9 cellular contexts compared by ENCODE assay signal in genomic region chrX:56233682-56234081, GRCh38. TPM values are rescaled to one million over a fixed set of nuclear protein-coding genes. Genes with fewer than 3 reads are reported as not detected.
A peak's percentile ranks its signal among the peaks of the same experiment; 100 is the strongest.
DNase-seq lines count a peak whose midpoint lies in the region; ATAC-seq and TF ChIP-seq lines count a peak whose summit lies in the region.
"Had no signal": no experiment of that assay in that cellular context is flagged by ENCODE, and none has a peak within 500 bp of the region (broad histone marks: within the 10 kb centered on the region; RNA-seq: fewer than 3 reads in every experiment).

No MANE protein-coding gene starts in this region.

- H3K27me3 ChIP-seq in MM.1S (replicated peaks; ENCODE audit: insufficient read depth, low read length), result no peaks in the 10 kb centered on the region

- H3K79me2 ChIP-seq in MM.1S (ENCODE audit: low read length), result no peaks in the 10 kb centered on the region

- POLR2A ChIA-PET in naive thymus-derived CD8-positive, alpha-beta T cell (lab: Charles Lee), result no interaction called here

- H3K4me1 ChIP-seq in MM.1S (ENCODE audit: low read length), result no peaks in the 10 kb centered on the region

- peak; percentile 86 for ATAC-seq in GM21529 (IDR thresholded peaks at IDR 0.05; ENCODE audit: unreplicated experiment)
- peak; percentile 90 for ATAC-seq in esophagus mucosa
- ATAC-seq in naive thymus-derived CD8-positive, alpha-beta T cell, result no peak
- ATAC-seq: Panc1 had no signal

- no peaks in the 10 kb centered on the region for H3K36me3 Mint-ChIP-seq in naive thymus-derived CD8-positive, alpha-beta T cell
- no peaks in the 10 kb centered on the region for H3K36me3 Mint-ChIP-seq in progenitor cell of endocrine pancreas (ENCODE audit: insufficient read depth)

- H3K9ac ChIP-seq in MM.1S (ENCODE audit: low read length), result no peak overlapping the region

- H3K4me3 ChIP-seq in GM12875 (ENCODE audit: low read depth, low read length) (peak overlapping the region; percentile 38), MM.1S (ENCODE audit: low read length) (no peak overlapping the region)

- H3K36me3 ChIP-seq in MM.1S (replicated peaks; ENCODE audit: insufficient read depth, low read length), result no peaks in the 10 kb centered on the region

- H3K4me2 ChIP-seq in MM.1S (ENCODE audit: low read depth, low read length), result no peak overlapping the region

- H2AFZ ChIP-seq in MM.1S (ENCODE audit: low read length), result no peak overlapping the region

- peaks cover 0 to 21% (median 4%) of the 10 kb centered on the region in 5 donors for H3K27me3 Mint-ChIP-seq in naive thymus-derived CD8-positive, alpha-beta T cell
- peaks cover 29% of the 10 kb centered on the region for H3K27me3 Mint-ChIP-seq in progenitor cell of endocrine pancreas

- peaks cover 3 to 22% (median 15%) of the 10 kb centered on the region in 4 donors for H3K4me1 Mint-ChIP-seq in naive thymus-derived CD8-positive, alpha-beta T cell
- peaks cover 1% of the 10 kb centered on the region for H3K4me1 Mint-ChIP-seq in progenitor cell of endocrine pancreas (ENCODE audit: low read depth)

- H4K20me1 ChIP-seq in MM.1S (ENCODE audit: insufficient read depth, low read length), result no peaks in the 10 kb centered on the region

- no peak overlapping the region for H3K27ac ChIP-seq in MM.1S (ENCODE audit: low read length)

- DNase-seq in NOMO-1 (lab: John Stamatoyannopoulos, UW; ENCODE audit: unreplicated experiment in 2 of 2) (peak; percentile 45 to 50), MM.1S (no peak), SIG-M5 treated with dmso at 0.1 percent for 504 hours (lab: John Stamatoyannopoulos, UW; ENCODE audit: unreplicated experiment) (no peak), progenitor cell of endocrine pancreas (ENCODE audit: low spot score, unreplicated experiment) (no peak)
- DNase-seq in naive thymus-derived CD8-positive, alpha-beta T cell, result no peak

- no peaks in the 10 kb centered on the region for H3K9me3 ChIP-seq in MM.1S (replicated peaks; ENCODE audit: insufficient read depth, low read length)

- no peaks in the 10 kb centered on the region for H3K9me2 ChIP-seq in MM.1S (replicated peaks; ENCODE audit: insufficient read depth, low read length)

- H3K9me3 Mint-ChIP-seq in naive thymus-derived CD8-positive, alpha-beta T cell, result no peaks in the 10 kb centered on the region
- peaks cover 10% of the 10 kb centered on the region for H3K9me3 Mint-ChIP-seq in progenitor cell of endocrine pancreas (ENCODE audit: low read depth)

- H3F3A ChIP-seq in MM.1S (ENCODE audit: insufficient read depth, low read length), result no peaks in the 10 kb centered on the region

- H3K27ac Mint-ChIP-seq in naive thymus-derived CD8-positive, alpha-beta T cell, result peak overlapping the region in 1 of 10 donors; percentile 6
- H3K27ac Mint-ChIP-seq in progenitor cell of endocrine pancreas, result no peak overlapping the region

- peak overlapping the region in 7 of 10 donors; percentile 4 to 84 (median 75) for H3K4me3 Mint-ChIP-seq in naive thymus-derived CD8-positive, alpha-beta T cell
- no peak overlapping the region for H3K4me3 Mint-ChIP-seq in progenitor cell of endocrine pancreas (ENCODE audit: low read depth)

- TF ChIP-seq CTCF in GM12875 (IDR thresholded peaks at IDR 0.05; ENCODE audit: borderline replicate concordance, insufficient read depth, low read depth, low read length) (peak; percentile 14; the same call in 1 of the 2 replicates), MM.1S (IDR thresholded peaks at IDR 0.05; ENCODE audit: low read length) (no peak), progenitor cell of endocrine pancreas (IDR thresholded peaks at IDR 0.05; ENCODE audit: unreplicated experiment) (no peak)

RNA-seq across cellular contexts. Expression of gene KLF8, which starts 1.5 kb away (rescaled TPM):
- 23.2 TPM for total RNA-seq in esophagus mucosa
- total RNA-seq in naive thymus-derived CD8-positive, alpha-beta T cell, result 1 to 10 TPM; 2.1 to 2.4 TPM
- under 1 TPM in 2 of 3 donors, not detected in 1; 0.07 to 0.29 TPM for polyA plus RNA-seq in naive thymus-derived CD8-positive, alpha-beta T cell
- total RNA-seq in progenitor cell of endocrine pancreas, result 4.7 and 4.8 TPM in 2 replicates

Comparison
In these comparisons a context has a peak if more than half of its experiments do, and no peak if none do; other contexts are left out.
1. ATAC-seq: peak in GM21529 (single experiment) and esophagus mucosa (single experiment); none in naive thymus-derived CD8-positive, alpha-beta T cell (0 of 2).
2. DNase-seq: peak in NOMO-1 (2 of 2); none in naive thymus-derived CD8-positive, alpha-beta T cell (0 of 10), MM.1S (single experiment), SIG-M5 treated with dmso at 0.1 percent for 504 hours (single experiment) and progenitor cell of endocrine pancreas (single experiment).